10 cellular contexts compared by ENCODE assay signal in genomic region chr11:95487391-95487790, GRCh38.
DNase-seq lines count a peak whose midpoint lies in the region; ATAC-seq, FAIRE-seq and TF ChIP-seq lines count a peak whose summit lies in the region.
"Had no signal": no experiment of that assay in that cellular context is flagged by ENCODE, and none has a peak within 500 bp of the region (broad histone marks: within the 10 kb centered on the region; RNA-seq: fewer than 3 reads in every experiment).

No MANE protein-coding gene starts in this region.

- FAIRE-seq in GM12892 (lab: Jason Lieb, UNC) (peak; percentile 99), GM19239 (lab: Jason Lieb, UNC) (peak; percentile 83), GM12878 (lab: Jason Lieb, UNC) (peak; percentile 90), D721Med (lab: Jason Lieb, UNC) (no peak)
- FAIRE-seq: G401.6 had no signal

- peak overlapping the region; percentile 8; the same call in 1 of the 2 replicates for H3K4me2 ChIP-seq in GM12878 (ENCODE audit: control insufficient read depth, insufficient read depth)

- peak; percentile 37 to 60; a peak in 1 of 4 replicates for TF ChIP-seq EP300 in GM12878 (IDR thresholded peaks at IDR 0.05; ENCODE audit: borderline replicate concordance in 1 of 2, control insufficient read depth in 1 of 2, low read depth in 2 of 2, low read length in 2 of 2)

- no peak overlapping the region for H3K27ac ChIP-seq in GM12878 (ENCODE audit: control insufficient read depth, insufficient read depth)

- SMC1A ChIA-PET in GM12878 (lab: Charles Lee; ENCODE audit: uncharacterized antibody, unreplicated experiment), result interaction anchor here (0.5 to 2.3 kb wide), 11 partner anchors 9 to 333 kb away, joined by 3 to 9 read pairs (median 4); partner anchors contain the start of gene SESN3

- 0% methylated on average over 2 of the region's 2 CpGs for WGBS in GM12878 (ENCODE audit: insufficient coverage, insufficient replicate concordance, low lambda C conversion rate, missing lambda C conversion rate)

- no peak overlapping the region for H3K4me3 ChIP-seq in GM12878
- no peak overlapping the region for H3K4me3 ChIP-seq in BE2C (ENCODE audit: low read depth, low read length)

- intact Hi-C loops in GM12878 (cut with micrococcal nuclease; ENCODE audit: unreplicated experiment), result loop anchor here (10.0 kb wide), 1 partner anchor 217 kb away; no protein-coding TSS in a partner anchor

- in situ Hi-C loops in GM12878 (cut with MboI), result no loop called here

- POLR2A ChIA-PET in GM12878 (lab: Charles Lee), result interaction anchor here (0.7 to 1.1 kb wide), 3 partner anchors 43 to 205 kb away, joined by 3 to 4 read pairs (median 4); no protein-coding TSS in a partner anchor

- no peak overlapping the region for H2AFZ ChIP-seq in GM12878 (ENCODE audit: control insufficient read depth, low read depth, low read length)

- H3K9me3 ChIP-seq in GM12878 (replicated peaks; ENCODE audit: control insufficient read depth, insufficient read depth, low read length), result no peaks in the 10 kb centered on the region
- H3K9me3 ChIP-seq in BE2C, result no peaks in the 10 kb centered on the region; the same call in 1 of the 2 replicates

- CTCF ChIA-PET in GM12878 (lab: Yijun Ruan, JAX), result interaction anchor here (0.8 to 1.4 kb wide), 3 partner anchors 21 to 335 kb away, joined by 3 read pairs; no protein-coding TSS in a partner anchor

- H4K20me1 ChIP-seq in GM12878 (ENCODE audit: control insufficient read depth, insufficient read depth), result no peaks in the 10 kb centered on the region

- no peak overlapping the region for H3K9ac ChIP-seq in GM12878 (ENCODE audit: control insufficient read depth, insufficient read depth, low read length)

- BruUV-seq in GM12878 (replicated peaks; lab: Mats Ljungman, UMichigan), result no TSS peak

- TF ChIP-seq POLR2A in GM12892 (IDR thresholded peaks at IDR 0.05; ENCODE audit: low read depth, low read length), result no peak
- no peak for TF ChIP-seq POLR2A in GM12878 (IDR thresholded peaks at IDR 0.05; ENCODE audit: low read depth, low read length)

- no peaks in the 10 kb centered on the region for H3K36me3 ChIP-seq in GM12878 (ENCODE audit: control insufficient read depth in 2 of 2, insufficient read depth in 2 of 2, low read length in 1 of 2)
- no peaks in the 10 kb centered on the region for H3K36me3 ChIP-seq in BE2C

- TF ChIP-seq CTCF in GM12878 (IDR thresholded peaks at IDR 0.05 in 2 of 3, conservative IDR thresholded peaks at IDR 0.05 in 1 of 3; ENCODE audit: control insufficient read depth in 2 of 3, extremely low read depth in 1 of 3, insufficient read depth in 1 of 3, low read depth in 3 of 3, low read length in 3 of 3) (no peak), D721Med (IDR thresholded peaks at IDR 0.05; ENCODE audit: insufficient read depth, missing control alignments) (no peak), BE2C (IDR thresholded peaks at IDR 0.05; ENCODE audit: low read depth, low read length) (no peak)

- H3K27me3 ChIP-seq in GM12878 (replicated peaks in 1 of 2; ENCODE audit: control insufficient read depth in 2 of 2, insufficient read depth in 2 of 2, low read length in 1 of 2) (peaks cover 0 to 2% of the 10 kb centered on the region in 2 experiments; a peak in 1 of 4 replicates), BE2C (no peaks in the 10 kb centered on the region)

- no peak for TF ChIP-seq RAD21 in GM12878 (IDR thresholded peaks at IDR 0.05; ENCODE audit: insufficient read depth, low read depth, low read length)

- RAD21 ChIA-PET in GM12878 (lab: Charles Lee; ENCODE audit: unreplicated experiment), result interaction anchor here (0.6 to 1.6 kb wide), 11 partner anchors 19 to 333 kb away, joined by 3 to 5 read pairs (median 3); no protein-coding TSS in a partner anchor

- peak; percentile 44 for DNase-seq in GM12892 (ENCODE audit: insufficient read length)
- peak; percentile 32 for DNase-seq in GM19239 (ENCODE audit: insufficient read length, low spot score)
- DNase-seq in GM12878 (ENCODE audit: low read depth, low spot score), result peak; percentile 83
- no peak for DNase-seq in D721Med (ENCODE audit: insufficient read length, low spot score)
- no peak for DNase-seq in superior temporal gyrus (ENCODE audit: extremely low spot score)
- no peak for DNase-seq in hippocampal formation (lab: John Stamatoyannopoulos, UW)
- DNase-seq in BE2C, result no peak
- DNase-seq: NCI-H1417 had no signal

- H3K4me1 ChIP-seq in GM12878 (ENCODE audit: control insufficient read depth, insufficient read depth, low read length) (peaks cover 4% of the 10 kb centered on the region; the same call in 1 of the 2 replicates), BE2C (peaks cover 9% of the 10 kb centered on the region)

- ATAC-seq in HG02884 (IDR thresholded peaks at IDR 0.05; ENCODE audit: unreplicated experiment) (peak; percentile 100), GM12878 (peak; percentile 100)

- no peaks in the 10 kb centered on the region for H3K79me2 ChIP-seq in GM12878 (ENCODE audit: control insufficient read depth, insufficient read depth, low read length)

TF ChIP-seq in GM12878, 131 proteins besides CTCF, POLR2A, EP300 and RAD21 (continues in another document):
- TF ChIP-seq NBN (IDR thresholded peaks at IDR 0.05) (peak; percentile 66; the same call in 1 of the 2 replicates), NKRF (conservative IDR thresholded peaks at IDR 0.05) (no peak), EED (IDR thresholded peaks at IDR 0.05; ENCODE audit: low read depth) (peak; percentile 52; the same call in 1 of the 2 replicates), ELK1 (IDR thresholded peaks at IDR 0.05; ENCODE audit: low read depth, low read length) (no peak), KLF5 (IDR thresholded peaks at IDR 0.05; ENCODE audit: partially characterized antibody) (no peak), RCOR1 (conservative IDR thresholded peaks at IDR 0.05; ENCODE audit: low read depth, low read length) (no peak), CHD4 (IDR thresholded peaks at IDR 0.05) (no peak), NFYA (IDR thresholded peaks at IDR 0.05; ENCODE audit: borderline replicate concordance, low read depth, low read length) (no peak), ZNF384 (IDR thresholded peaks at IDR 0.05; ENCODE audit: borderline replicate concordance, low read depth, low read length) (no peak), BCL3 (IDR thresholded peaks at IDR 0.05; ENCODE audit: borderline replicate concordance, insufficient read depth, low read depth, low read length, poor library complexity, severe bottlenecking) (peak; percentile 44), EZH2 (IDR thresholded peaks at IDR 0.05; ENCODE audit: borderline replicate concordance, control insufficient read depth, low read depth, low read length) (no peak), BACH1 (IDR thresholded peaks at IDR 0.05; ENCODE audit: borderline replicate concordance) (peak; percentile 23; the same call in 1 of the 2 replicates), YBX1 (IDR thresholded peaks at IDR 0.05) (no peak), JUND (IDR thresholded peaks at IDR 0.05; ENCODE audit: low read depth, low read length) (no peak), RAD51 (IDR thresholded peaks at IDR 0.05) (peak; percentile 33; the same call in 1 of the 2 replicates)

Comparison
In these comparisons a context has a peak if more than half of its experiments do, and no peak if none do; other contexts are left out.
1. DNase-seq: peak in GM12892 (single experiment), GM19239 (single experiment) and GM12878 (single experiment); none in D721Med (single experiment), superior temporal gyrus (single experiment), hippocampal formation (0 of 2) and BE2C (single experiment).